8 cellular contexts compared by ENCODE assay signal in genomic region chr10:79248341-79248931, GRCh38.
DNase-seq lines count a peak whose midpoint lies in the region; ATAC-seq and TF ChIP-seq lines count a peak whose summit lies in the region.

No MANE protein-coding gene starts in this region.

- ATAC-seq in T-cell (replicated peaks in 1 of 4) (no peak), HG02852 (IDR thresholded peaks at IDR 0.05; ENCODE audit: unreplicated experiment) (no peak)

- CTCF ChIA-PET in T-cell (lab: Charles Lee) = no interaction called here

- intact Hi-C loops in head of caudate nucleus (cut with DNase I) (no loop called here), sigmoid colon (cut with DNase I) (loop anchor here (2.0 kb wide), 1 partner anchor 18 kb away; no protein-coding TSS in a partner anchor)

- no peaks in the 10 kb centered on the region for H3K27me3 Mint-ChIP-seq in T-cell

- H3K27me3 ChIP-seq in sigmoid colon = no peaks in the 10 kb centered on the region

- H3K9me3 ChIP-seq in sigmoid colon = no peaks in the 10 kb centered on the region

- H3K4me3 Mint-ChIP-seq in T-cell = peak overlapping the region in 1 of 3 donors; percentile 46

- H3K4me1 Mint-ChIP-seq in T-cell = peaks cover 52 to 72% (median 69%) of the 10 kb centered on the region in 3 donors

- TF ChIP-seq EP300 in sigmoid colon (IDR thresholded peaks at IDR 0.05) = peak in 3 of 4 donors; percentile 44 to 95 (median 74)

- peaks cover 0 to 98% (median 90%) of the 10 kb centered on the region in 4 donors for H3K4me1 ChIP-seq in sigmoid colon

- peak overlapping the region; percentile 21 to 49 for H3K27ac Mint-ChIP-seq in T-cell

- peak in 1 of 2 donors; percentile 23 for TF ChIP-seq POLR2A in sigmoid colon (IDR thresholded peaks at IDR 0.05)

- TF ChIP-seq CTCF in GM12875 (IDR thresholded peaks at IDR 0.05; ENCODE audit: borderline replicate concordance, insufficient read depth, low read depth, low read length) (no peak), sigmoid colon (IDR thresholded peaks at IDR 0.05) (no peak)

- POLR2A ChIA-PET in T-cell (lab: Charles Lee) = interaction anchor here in 1 of 2 donors (0.6 kb wide), 2 partner anchors 67 to 110 kb away, joined by 3 read pairs; no protein-coding TSS in a partner anchor

- no peaks in the 10 kb centered on the region for H3K36me3 ChIP-seq in sigmoid colon

- WGBS in sigmoid colon, 2 donors = 46 to 85% methylated on average over 11 of the region's 11 CpGs

- H3K4me3 ChIP-seq in GM12875 (ENCODE audit: low read depth, low read length) (peak overlapping the region; percentile 47), sigmoid colon (no peak overlapping the region)

- H3K9me3 Mint-ChIP-seq in T-cell = no peaks in the 10 kb centered on the region

- peak overlapping the region; percentile 37 to 98 (median 94) for H3K27ac ChIP-seq in sigmoid colon

- H3K36me3 Mint-ChIP-seq in T-cell = no peaks in the 10 kb centered on the region

- DNase-seq in T-cell (peak in 4 of 34 experiments; percentile 15 to 51 (median 23)), head of caudate nucleus (peak in 34 of 42 donors; percentile 36 to 87 (median 66)), sigmoid colon (peak; percentile 93), SW 1271 (lab: John Stamatoyannopoulos, UW) (no peak), middle frontal gyrus (ENCODE audit: extremely low spot score, low spot score) (no peak)
- no peak for DNase-seq in stimulated activated CD4-positive, alpha-beta T cell treated with anti-CD3 and anti-CD28 coated beads, Interleukin-12 subunit alpha, Interleukin-12 subunit beta, amount 100 ng/mL, for 4 hours

Comparison
In these comparisons a context has a peak if more than half of its experiments do, and no peak if none do; other contexts are left out.
1. DNase-seq: peak in head of caudate nucleus (34 of 42) and sigmoid colon (single experiment); none in SW 1271 (0 of 2), middle frontal gyrus (single experiment) and stimulated activated CD4-positive, alpha-beta T cell treated with anti-CD3 and anti-CD28 coated beads, Interleukin-12 subunit alpha, Interleukin-12 subunit beta, amount 100 ng/mL, for 4 hours (single experiment).